7 cellular contexts compared by ENCODE assay signal in genomic region chr14:105746800-105747502, GRCh38.
A peak's percentile ranks its signal among the peaks of the same experiment; 100 is the strongest.
DNase-seq lines count a peak whose midpoint lies in the region; ATAC-seq, FAIRE-seq and TF ChIP-seq lines count a peak whose summit lies in the region.
"Not testable (repeated sequence)": the region's sequence is repeated elsewhere in the genome, so short reads cannot be mapped to it uniquely, and the experiment has no call there.

No MANE protein-coding gene starts in this region.

- not testable (repeated sequence) for H3K9me3 ChIP-seq in A549; SU-DHL-6 (ENCODE audit: insufficient read depth, low read length); left lung
- peaks cover 44% of the 10 kb centered on the region for H3K9me3 ChIP-seq in H9 (ENCODE audit: control insufficient read depth, low read depth, low read length)

- H3K27me3 Mint-ChIP-seq in H9 (ENCODE audit: low read depth); natural killer cell treated with Interleukin-12 subunit alpha and Interleukin-12 subunit beta and Interleukin-15 and Interleukin-18, amount 100 ng/mL, for 72 hours: not testable (repeated sequence)
- H3K27me3 Mint-ChIP-seq in endothelial cell (ENCODE audit: unreplicated experiment), result peaks cover 38% of the 10 kb centered on the region
- peaks cover 0 to 24% of the 10 kb centered on the region in 2 donors for H3K27me3 Mint-ChIP-seq in stimulated activated naive B cell treated with anti-CD40 and anti-IgM and Interleukin-4, amounts not matched to agents 10 μg/mL and 1 μg/mL and 100 μg/mL, for 72 hours

- TF ChIP-seq EP300 in A549 (IDR thresholded peaks at IDR 0.05), result not testable (repeated sequence)

- not testable (repeated sequence) for H2BK120ac ChIP-seq in H9 (ENCODE audit: low read depth, low read length, poor library complexity, severe bottlenecking)

- not testable (repeated sequence) for H3K79me2 ChIP-seq in H9 (ENCODE audit: insufficient read depth, low read length); SU-DHL-6 (ENCODE audit: insufficient read depth, low read length)

- intact Hi-C loops in left lung (cut with DNase I), result not testable (repeated sequence)

- POLR2A ChIA-PET in A549 (lab: Yijun Ruan, JAX), result not testable (repeated sequence)

- not testable (repeated sequence) for H2BK5ac ChIP-seq in H9 (ENCODE audit: insufficient read length, low read length)

- H3K4me1 ChIP-seq in A549; H9 (ENCODE audit: insufficient read depth, low read length); left lung: not testable (repeated sequence)

- H4K91ac ChIP-seq in H9 (ENCODE audit: insufficient read length, low read depth, low read length), result not testable (repeated sequence)

- H4K5ac ChIP-seq in H9 (ENCODE audit: insufficient read length, low read depth, low read length), result not testable (repeated sequence)

- not testable (repeated sequence) for H3K9ac ChIP-seq in H9 (ENCODE audit: extremely low read depth, insufficient read length, low read length); SU-DHL-6 (ENCODE audit: low read length)

- H3K56ac ChIP-seq in H9 (ENCODE audit: insufficient read length, low read depth, low read length), result not testable (repeated sequence)

- TF ChIP-seq POLR2A in A549 (IDR thresholded peaks at IDR 0.05; ENCODE audit: low read length), result not testable (repeated sequence)

- H3K9me3 Mint-ChIP-seq in H9 (peaks cover 65 to 76% of the 10 kb centered on the region in 2 experiments), endothelial cell (ENCODE audit: unreplicated experiment) (peaks cover 26% of the 10 kb centered on the region)
- not testable (repeated sequence) for H3K9me3 Mint-ChIP-seq in natural killer cell treated with Interleukin-12 subunit alpha and Interleukin-12 subunit beta and Interleukin-15 and Interleukin-18, amount 100 ng/mL, for 72 hours; stimulated activated naive B cell treated with anti-CD40 and anti-IgM and Interleukin-4, amounts not matched to agents 10 μg/mL and 1 μg/mL and 100 μg/mL, for 72 hours

- H2AFZ ChIP-seq in H9 (ENCODE audit: low read length); SU-DHL-6 (ENCODE audit: low read depth, low read length, severe bottlenecking): not testable (repeated sequence)

- H3K18ac ChIP-seq in H9 (ENCODE audit: insufficient read length, low read depth, low read length), result not testable (repeated sequence)

- H2AK5ac ChIP-seq in H9 (ENCODE audit: insufficient read length, low read length), result not testable (repeated sequence)

- H3K36me3 Mint-ChIP-seq in H9 (ENCODE audit: insufficient read depth in 1 of 3, low read depth in 3 of 3) (peaks cover 14 to 21% (median 19%) of the 10 kb centered on the region in 3 experiments; a peak in 6 of 7 replicates), endothelial cell (ENCODE audit: low read depth, unreplicated experiment) (peaks cover 14% of the 10 kb centered on the region)
- H3K36me3 Mint-ChIP-seq in natural killer cell treated with Interleukin-12 subunit alpha and Interleukin-12 subunit beta and Interleukin-15 and Interleukin-18, amount 100 ng/mL, for 72 hours, result not testable (repeated sequence)
- peaks cover 53 to 60% of the 10 kb centered on the region in 2 donors for H3K36me3 Mint-ChIP-seq in stimulated activated naive B cell treated with anti-CD40 and anti-IgM and Interleukin-4, amounts not matched to agents 10 μg/mL and 1 μg/mL and 100 μg/mL, for 72 hours

- H3K23ac ChIP-seq in H9 (ENCODE audit: insufficient read length, low read depth, low read length), result not testable (repeated sequence)

- H3K4me3 Mint-ChIP-seq in H9; natural killer cell treated with Interleukin-12 subunit alpha and Interleukin-12 subunit beta and Interleukin-15 and Interleukin-18, amount 100 ng/mL, for 72 hours: not testable (repeated sequence)
- peak overlapping the region; percentile 62 for H3K4me3 Mint-ChIP-seq in endothelial cell (ENCODE audit: unreplicated experiment)
- H3K4me3 Mint-ChIP-seq in stimulated activated naive B cell treated with anti-CD40 and anti-IgM and Interleukin-4, amounts not matched to agents 10 μg/mL and 1 μg/mL and 100 μg/mL, for 72 hours, result peak overlapping the region; percentile 98 to 99

- H3K27ac ChIP-seq in A549; H9 (ENCODE audit: insufficient read length, low read depth, low read length); left lung: not testable (repeated sequence)
- H3K27ac ChIP-seq in SU-DHL-6 (ENCODE audit: low read depth, low read length), result 0 out of 2 replicates have a peak overlapping the region, but pooled peaks have one; percentile 54

- H3K23me2 ChIP-seq in H9 (ENCODE audit: insufficient read length, low read depth, low read length, poor library complexity, severe bottlenecking), result not testable (repeated sequence)

- not testable (repeated sequence) for H2BK20ac ChIP-seq in H9 (ENCODE audit: low read depth, low read length, poor library complexity, severe bottlenecking)

- CTCF ChIA-PET in A549 (lab: Yijun Ruan, JAX), result not testable (repeated sequence)

- not testable (repeated sequence) for H4K8ac ChIP-seq in H9 (replicated peaks; ENCODE audit: insufficient read length, low read depth, low read length)

- H3K27ac Mint-ChIP-seq in H9; endothelial cell (ENCODE audit: unreplicated experiment); natural killer cell treated with Interleukin-12 subunit alpha and Interleukin-12 subunit beta and Interleukin-15 and Interleukin-18, amount 100 ng/mL, for 72 hours: not testable (repeated sequence)
- H3K27ac Mint-ChIP-seq in stimulated activated naive B cell treated with anti-CD40 and anti-IgM and Interleukin-4, amounts not matched to agents 10 μg/mL and 1 μg/mL and 100 μg/mL, for 72 hours, result peak overlapping the region; percentile 100

- H2BK12ac ChIP-seq in H9 (ENCODE audit: insufficient read length, low read depth, low read length), result not testable (repeated sequence)

- H4K20me1 ChIP-seq in H9 (ENCODE audit: control insufficient read depth, insufficient read depth, insufficient read length); SU-DHL-6 (ENCODE audit: low read depth, low read length): not testable (repeated sequence)

- H3K27me3 ChIP-seq in H9 (ENCODE audit: insufficient read depth, low read length); SU-DHL-6 (ENCODE audit: low read length); left lung: not testable (repeated sequence)

- not testable (repeated sequence) for H3K4ac ChIP-seq in H9 (ENCODE audit: low read depth, low read length)

- H3K79me1 ChIP-seq in H9 (ENCODE audit: insufficient read depth, low read depth, low read length, poor library complexity, severe bottlenecking), result not testable (repeated sequence)

- H3K36me3 ChIP-seq in SU-DHL-6 (ENCODE audit: low read length); left lung: not testable (repeated sequence)

- not testable (repeated sequence) for H3K4me2 ChIP-seq in A549; H9 (ENCODE audit: insufficient read depth, insufficient read length, low read length); SU-DHL-6 (ENCODE audit: low read depth, low read length, poor library complexity, severe bottlenecking)

- not testable (repeated sequence) for H3K4me1 Mint-ChIP-seq in H9; endothelial cell (ENCODE audit: unreplicated experiment); natural killer cell treated with Interleukin-12 subunit alpha and Interleukin-12 subunit beta and Interleukin-15 and Interleukin-18, amount 100 ng/mL, for 72 hours (ENCODE audit: low read depth in 2 of 2)
- H3K4me1 Mint-ChIP-seq in stimulated activated naive B cell treated with anti-CD40 and anti-IgM and Interleukin-4, amounts not matched to agents 10 μg/mL and 1 μg/mL and 100 μg/mL, for 72 hours, result peaks cover 53 to 70% of the 10 kb centered on the region in 2 donors

- not testable (repeated sequence) for DNase-seq in A549 (ENCODE audit: low read depth in 1 of 2, low spot score in 1 of 2); endothelial cell (ENCODE audit: low spot score); natural killer cell treated with Interleukin-12 subunit alpha and Interleukin-12 subunit beta and Interleukin-15 and Interleukin-18, amount 100 ng/mL, for 72 hours (ENCODE audit: low spot score); stimulated activated naive B cell treated with anti-CD40 and anti-IgM and Interleukin-4, amounts not matched to agents 10 μg/mL and 1 μg/mL and 100 μg/mL, for 72 hours
- DNase-seq in H9 (peak; percentile 3), left lung (peak in 1 of 2 donors; percentile 27)

- not testable (repeated sequence) for H3K14ac ChIP-seq in H9 (ENCODE audit: insufficient read depth, low read length)

- not testable (repeated sequence) for H3K4me3 ChIP-seq in A549; SU-DHL-6 (ENCODE audit: insufficient read depth, low read length, poor library complexity, severe bottlenecking); left lung

- TF ChIP-seq CTCF in A549 (IDR thresholded peaks at IDR 0.05); H9 (conservative IDR thresholded peaks at IDR 0.05); SU-DHL-6 (IDR thresholded peaks at IDR 0.05; ENCODE audit: insufficient read depth, low read length, poor library complexity, severe bottlenecking); endothelial cell (IDR thresholded peaks at IDR 0.05; ENCODE audit: unreplicated experiment); left lung (IDR thresholded peaks at IDR 0.05): not testable (repeated sequence)

- not testable (repeated sequence) for TF ChIP-seq RAD21 in A549 (conservative IDR thresholded peaks at IDR 0.05 in 1 of 2, IDR thresholded peaks at IDR 0.05 in 1 of 2)

- ATAC-seq in A549, result peak in 1 of 2 experiments; percentile 37; a peak in 3 of 6 replicates
- peak; percentile 30 for ATAC-seq in left lung
- ATAC-seq in natural killer cell treated with Interleukin-12 subunit alpha and Interleukin-12 subunit beta and Interleukin-15 and Interleukin-18, amount 100 ng/mL, for 72 hours, result peak; percentile 30 to 37
- ATAC-seq in stimulated activated naive B cell treated with anti-CD40 and anti-IgM and Interleukin-4, amounts not matched to agents 10 μg/mL and 1 μg/mL and 100 μg/mL, for 72 hours (replicated peaks), result not testable (repeated sequence)

- H3K9me2 ChIP-seq in SU-DHL-6 (replicated peaks; ENCODE audit: insufficient read depth, low read length), result not testable (repeated sequence)

- not testable (repeated sequence) for H3F3A ChIP-seq in SU-DHL-6 (ENCODE audit: insufficient read depth)

- H2BK15ac ChIP-seq in H9 (ENCODE audit: low read depth, low read length), result not testable (repeated sequence)

- not testable (repeated sequence) for H3T11ph ChIP-seq in H9 (ENCODE audit: low read length)

- not testable (repeated sequence) for FAIRE-seq in A549 (lab: Jason Lieb, UNC)

- WGBS in A549 (ENCODE audit: missing lambda C conversion rate), result 41% methylated on average over 15 of the region's 16 CpGs
- WGBS in H9 (ENCODE audit: extremely low coverage, insufficient read length, low lambda C conversion rate), result no CpG with 5 or more reads among the region's 16 CpGs
